ENCODE assay signal across 1 cellular context in the genomic region with DNA sequence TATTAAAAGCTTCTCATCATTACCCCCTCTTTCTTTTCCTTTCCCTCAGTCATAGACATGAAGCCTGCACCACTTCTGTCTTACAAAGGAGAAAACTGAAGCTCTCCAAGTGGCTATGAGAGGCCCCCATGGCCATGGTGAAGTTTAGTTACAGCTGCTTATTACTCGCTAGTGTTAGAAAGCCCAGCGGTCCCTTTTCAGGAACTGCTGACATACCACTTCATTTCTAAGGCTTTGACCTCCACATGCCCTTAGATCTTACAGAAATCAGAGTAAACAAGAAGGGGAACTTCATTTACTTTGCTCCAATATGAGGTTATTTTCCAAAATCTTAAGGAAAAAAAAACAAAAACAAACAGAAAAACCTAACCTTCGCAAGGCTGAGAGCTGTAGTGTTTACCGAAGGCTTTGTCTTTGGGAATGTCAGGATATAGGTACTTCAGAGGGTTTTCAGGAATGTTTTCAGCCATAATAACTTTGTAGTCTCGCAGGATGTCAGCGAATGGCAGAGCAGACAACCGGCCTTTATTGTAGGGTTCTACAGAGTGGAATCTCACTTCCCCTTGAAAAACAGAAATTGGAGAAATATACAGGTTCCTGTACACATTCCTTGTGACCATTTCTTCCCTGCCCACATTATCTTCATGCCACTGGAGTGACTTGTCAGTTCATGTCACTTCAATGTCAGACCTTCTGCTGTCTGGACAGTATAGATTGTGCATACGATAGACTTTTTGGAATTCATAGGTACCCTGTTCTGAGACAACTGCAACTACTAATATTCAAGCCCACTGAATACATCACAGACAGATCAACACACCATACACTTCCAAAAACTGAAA.
TF ChIP-seq lines count a peak whose summit lies in the region.

No MANE protein-coding gene starts in this region.

TF ChIP-seq in SK-N-SH, 30 proteins besides CTCF, POLR2A, EP300 and RAD21 (continued from another document):
- TF ChIP-seq ZBTB33 (IDR thresholded peaks at IDR 0.05; ENCODE audit: borderline replicate concordance, low read depth) (no peak), TAF1 (IDR thresholded peaks at IDR 0.05; ENCODE audit: borderline replicate concordance, low read depth, low read length) (no peak), RXRA (IDR thresholded peaks at IDR 0.05; ENCODE audit: borderline replicate concordance, low read depth) (no peak), YY1 (IDR thresholded peaks at IDR 0.05; ENCODE audit: low read depth) (no peak), USF2 (IDR thresholded peaks at IDR 0.05; ENCODE audit: borderline replicate concordance, low read depth, low read length) (no peak)
